9 cellular contexts compared by ENCODE assay signal in genomic region chr2:135473567-135473966, GRCh38. TPM values are rescaled to one million over a fixed set of nuclear protein-coding genes. Genes with fewer than 3 reads are reported as not detected.
DNase-seq lines count a peak whose midpoint lies in the region; ATAC-seq, FAIRE-seq and TF ChIP-seq lines count a peak whose summit lies in the region.
"Had no signal": no experiment of that assay in that cellular context is flagged by ENCODE, and none has a peak within 500 bp of the region (broad histone marks: within the 10 kb centered on the region; RNA-seq: fewer than 3 reads in every experiment).

No MANE protein-coding gene starts in this region.

- FAIRE-seq in GM12878 (lab: Jason Lieb, UNC) = no peak

- BruUV-seq in GM12878 (replicated peaks; lab: Mats Ljungman, UMichigan) = no TSS peak

- H3K4me3 ChIP-seq in GM12865 (ENCODE audit: low read depth, low read length) (no peak overlapping the region), NB4 (ENCODE audit: low read depth, low read length) (no peak overlapping the region), GM12878 (no peak overlapping the region)

- no peak for TF ChIP-seq EP300 in GM12878 (IDR thresholded peaks at IDR 0.05; ENCODE audit: borderline replicate concordance in 1 of 2, control insufficient read depth in 1 of 2, low read depth in 2 of 2, low read length in 2 of 2)

- peak; percentile 85 for TF ChIP-seq RAD21 in GM12878 (IDR thresholded peaks at IDR 0.05; ENCODE audit: insufficient read depth, low read depth, low read length)

- H2AFZ ChIP-seq in GM12878 (ENCODE audit: control insufficient read depth, low read depth, low read length) = no peak overlapping the region

- TF ChIP-seq CTCF in GM12865 (IDR thresholded peaks at IDR 0.05; ENCODE audit: insufficient read depth, low read depth, low read length, missing control alignments) (peak; percentile 48), NB4 (IDR thresholded peaks at IDR 0.05; ENCODE audit: low read depth, low read length) (peak; percentile 66), GM12878 (IDR thresholded peaks at IDR 0.05 in 2 of 3, conservative IDR thresholded peaks at IDR 0.05 in 1 of 3; ENCODE audit: control insufficient read depth in 2 of 3, extremely low read depth in 1 of 3, insufficient read depth in 1 of 3, low read depth in 3 of 3, low read length in 3 of 3) (peak; percentile 52 to 76 (median 62)), nephron progenitor cell (IDR thresholded peaks at IDR 0.05) (peak; percentile 34), omental fat pad (IDR thresholded peaks at IDR 0.05) (no peak)

- SMC1A ChIA-PET in GM12878 (lab: Charles Lee; ENCODE audit: uncharacterized antibody, unreplicated experiment) = interaction anchor here (0.7 to 5.6 kb wide), 14 partner anchors 23 to 485 kb away, joined by 3 to 66 read pairs (median 3); no protein-coding TSS in a partner anchor

- H3K79me2 ChIP-seq in GM12878 (ENCODE audit: control insufficient read depth, insufficient read depth, low read length) = no peaks in the 10 kb centered on the region

- POLR2A ChIA-PET in GM12878 (lab: Charles Lee) = interaction anchor here (0.6 kb wide), 1 partner anchor 1190 kb away, joined by 9 read pairs; no protein-coding TSS in a partner anchor

- ATAC-seq in GM12878 = peak; percentile 86
- no peak for ATAC-seq in omental fat pad (ENCODE audit: low FRiP score)
- ATAC-seq in GM19023 (IDR thresholded peaks at IDR 0.05; ENCODE audit: unreplicated experiment) = no peak

- H3K4me2 ChIP-seq in GM12878 (ENCODE audit: control insufficient read depth, insufficient read depth) = no peak overlapping the region

- H3K4me1 ChIP-seq in GM12878 (ENCODE audit: control insufficient read depth, insufficient read depth, low read length) = no peaks in the 10 kb centered on the region

- no peaks in the 10 kb centered on the region for H3K9me3 Mint-ChIP-seq in nephron progenitor cell
- H3K9me3 Mint-ChIP-seq: stimulated activated naive CD8-positive, alpha-beta T cell treated with anti-CD3 and anti-CD28 coated beads, Interleukin-15, Interleukin-2, amounts not matched to agents 100 ng/mL and 50 ng/mL, for 24 hours had no signal

- no peaks in the 10 kb centered on the region for H3K27me3 Mint-ChIP-seq in nephron progenitor cell (ENCODE audit: low read depth, poor library complexity)
- H3K27me3 Mint-ChIP-seq: stimulated activated naive CD8-positive, alpha-beta T cell treated with anti-CD3 and anti-CD28 coated beads, Interleukin-15, Interleukin-2, amounts not matched to agents 100 ng/mL and 50 ng/mL, for 24 hours had no signal

- in situ Hi-C loops in GM12878 (cut with MboI) = loop anchor here (5.0 kb wide), 1 partner anchor 239 kb away; no protein-coding TSS in a partner anchor

- no peak overlapping the region for H3K4me3 Mint-ChIP-seq in nephron progenitor cell
- H3K4me3 Mint-ChIP-seq: stimulated activated naive CD8-positive, alpha-beta T cell treated with anti-CD3 and anti-CD28 coated beads, Interleukin-15, Interleukin-2, amounts not matched to agents 100 ng/mL and 50 ng/mL, for 24 hours had no signal

- RAD21 ChIA-PET in GM12878 (lab: Charles Lee; ENCODE audit: unreplicated experiment) = interaction anchor here (0.6 to 4.8 kb wide), 12 partner anchors 12 to 1325 kb away, joined by 3 to 64 read pairs (median 4); no protein-coding TSS in a partner anchor

- H3K27me3 ChIP-seq in GM12878 (replicated peaks in 1 of 2; ENCODE audit: control insufficient read depth in 2 of 2, insufficient read depth in 2 of 2, low read length in 1 of 2) = no peaks in the 10 kb centered on the region

- CTCF ChIA-PET in GM12878 (lab: Yijun Ruan, JAX) = interaction anchor here (0.6 to 6.8 kb wide), 19 partner anchors 9 to 911 kb away, joined by 3 to 102 read pairs (median 4); no protein-coding TSS in a partner anchor

- H3K9ac ChIP-seq in GM12878 (ENCODE audit: control insufficient read depth, insufficient read depth, low read length) = no peak overlapping the region

- H3K36me3 Mint-ChIP-seq in nephron progenitor cell (ENCODE audit: low read depth) = peaks cover 6% of the 10 kb centered on the region

- H3K36me3 ChIP-seq in GM12878 (ENCODE audit: control insufficient read depth in 2 of 2, insufficient read depth in 2 of 2, low read length in 1 of 2) = no peaks in the 10 kb centered on the region

- DNase-seq in AG08396 (ENCODE audit: low spot score) (peak; percentile 26), GM12865 (ENCODE audit: low read depth) (peak; percentile 55), NB4 (ENCODE audit: low read depth) (peak; percentile 59), GM12878 (ENCODE audit: low read depth, low spot score) (peak; percentile 5), nephron progenitor cell (no peak), omental fat pad (ENCODE audit: low spot score) (no peak), C1 segment of cervical spinal cord (lab: John Stamatoyannopoulos, UW) (no peak)

- WGBS in GM12878 (ENCODE audit: insufficient coverage, insufficient replicate concordance, low lambda C conversion rate, missing lambda C conversion rate) = 46% methylated on average over 2 of the region's 2 CpGs

- intact Hi-C loops in GM12878 (cut with micrococcal nuclease; ENCODE audit: unreplicated experiment) = loop anchor here (1.0 to 10.0 kb wide), 3 partner anchors 111 to 324 kb away; no protein-coding TSS in a partner anchor

- H3K9me3 ChIP-seq in GM12878 (replicated peaks; ENCODE audit: control insufficient read depth, insufficient read depth, low read length) = no peaks in the 10 kb centered on the region

- TF ChIP-seq POLR2A in NB4 (IDR thresholded peaks at IDR 0.05; ENCODE audit: extremely low read depth, insufficient read length) = no peak
- no peak for TF ChIP-seq POLR2A in GM12878 (IDR thresholded peaks at IDR 0.05; ENCODE audit: low read depth, low read length)

- no peak overlapping the region for H3K27ac ChIP-seq in GM12878 (ENCODE audit: control insufficient read depth, insufficient read depth)

- H3K4me1 Mint-ChIP-seq in nephron progenitor cell = no peaks in the 10 kb centered on the region

- no peak overlapping the region for H3K27ac Mint-ChIP-seq in nephron progenitor cell
- H3K27ac Mint-ChIP-seq: stimulated activated naive CD8-positive, alpha-beta T cell treated with anti-CD3 and anti-CD28 coated beads, Interleukin-15, Interleukin-2, amounts not matched to agents 100 ng/mL and 50 ng/mL, for 24 hours had no signal

- no peaks in the 10 kb centered on the region for H4K20me1 ChIP-seq in GM12878 (ENCODE audit: control insufficient read depth, insufficient read depth)

TF ChIP-seq in GM12878, 131 proteins besides CTCF, POLR2A, EP300 and RAD21:
- peak; percentile 71; the same call in 1 of the 2 replicates for TF ChIP-seq YY1 (IDR thresholded peaks at IDR 0.05; ENCODE audit: low read depth, low read length)
- TF ChIP-seq SMC3 (IDR thresholded peaks at IDR 0.05; ENCODE audit: borderline replicate concordance, low read length) = peak; percentile 86
- TF ChIP-seq IRF4 (IDR thresholded peaks at IDR 0.05; ENCODE audit: low read depth, low read length) = no peak

RNA-seq across cellular contexts. Expression of gene ZRANB3, which starts 57.5 kb away (rescaled TPM):
- total RNA-seq in GM12878 (2013; cell fraction: nucleolus; rRNA removed) = 47.5 and 50.1 TPM in 2 replicates
- total RNA-seq in GM12878 (2014; rRNA removed) = 8.1 and 10.2 TPM in 2 replicates
- 11.4 and 11.8 TPM in 2 replicates for total RNA-seq in GM12878 (2014; rRNA removed; fragmentation: Illumina TruSeq; extraction: Trizol)
- 10.5 and 11.0 TPM in 2 replicates for total RNA-seq in GM12878 (2021)
- 4.2 TPM for polyA plus RNA-seq in GM12878 (2011; ENCODE audit: low read depth)
- 9.6 and 15.0 TPM in 2 replicates for polyA plus RNA-seq in GM12878 (2011; rRNA removed)
- 4.8 and 5.6 TPM in 2 replicates for polyA plus RNA-seq in GM12878 (2011; cell fraction: cytosol; rRNA removed)
- 4.1 and 5.1 TPM in 2 replicates for polyA plus RNA-seq in GM12878 (2011; cell fraction: nucleus; rRNA removed)
- 3.1 and 4.1 TPM in 2 replicates for polyA plus RNA-seq in GM12878 (2012)
- 8.2 and 9.7 TPM in 2 replicates for polyA plus RNA-seq in GM12878 (2014; fragmentation: Illumina TruSeq; extraction: Trizol)
- 1 to 10 TPM; 5.6 to 5.8 TPM for polyA plus RNA-seq in GM12878 (2014; fragmentation: Nextera tagmentation; extraction: Ambion mirVana)
- 4.8 and 6.6 TPM in 2 replicates for polyA plus RNA-seq in GM12878 (2014; rRNA removed)
- polyA plus RNA-seq in GM12878 (2016; fragmentation: Nextera tagmentation; extraction: Ambion mirVana) = 10 to 100 TPM; 10.3 to 11.0 TPM
- 16.1 and 18.8 TPM in 2 replicates for polyA minus RNA-seq in GM12878 (2011; rRNA and poly(A)+ RNA removed)
- 4.0 and 5.2 TPM in 2 replicates for polyA minus RNA-seq in GM12878 (2011; cell fraction: cytosol; rRNA and poly(A)+ RNA removed)
- polyA minus RNA-seq in GM12878 (2011; cell fraction: nucleus; rRNA and poly(A)+ RNA removed) = 8.1 and 10.9 TPM in 2 replicates
- 1 to 10 TPM; 3.3 to 4.0 (median 3.9) TPM for total RNA-seq in omental fat pad

RNA-seq across cellular contexts. Expression of gene R3HDM1, which starts 57.7 kb away (rescaled TPM):
- 121 and 130 TPM in 2 replicates for total RNA-seq in GM12878 (2013; cell fraction: nucleolus; rRNA removed)
- total RNA-seq in GM12878 (2014; rRNA removed) (17.8 and 20.9 TPM in 2 replicates), GM12878 (2014; rRNA removed; fragmentation: Illumina TruSeq; extraction: Trizol) (32.3 and 33.5 TPM in 2 replicates), GM12878 (2021) (55.2 and 55.5 TPM in 2 replicates), omental fat pad (10 to 100 TPM; 11.1 to 17.5 (median 15.7) TPM)
- polyA plus RNA-seq in GM12878 (2011; ENCODE audit: low read depth) = 26.7 TPM
- polyA plus RNA-seq in GM12878 (2011; rRNA removed) (46.3 and 77.4 TPM in 2 replicates), GM12878 (2014; fragmentation: Illumina TruSeq; extraction: Trizol) (89.6 and 94.9 TPM in 2 replicates), GM12878 (2014; fragmentation: Nextera tagmentation; extraction: Ambion mirVana) (10 to 100 TPM; 16.8 to 16.9 TPM), GM12878 (2014; rRNA removed) (44.7 and 45.9 TPM in 2 replicates), GM12878 (2016; fragmentation: Nextera tagmentation; extraction: Ambion mirVana) (10 to 100 TPM; 50.6 to 52.5 TPM)
- 71.4 and 79.2 TPM in 2 replicates for polyA plus RNA-seq in GM12878 (2011; cell fraction: cytosol; rRNA removed)
- 39.0 and 43.8 TPM in 2 replicates for polyA plus RNA-seq in GM12878 (2011; cell fraction: nucleus; rRNA removed)
- polyA plus RNA-seq in GM12878 (2012) = 31.1 and 33.8 TPM in 2 replicates
- 58.2 and 65.4 TPM in 2 replicates for polyA minus RNA-seq in GM12878 (2011; rRNA and poly(A)+ RNA removed)
- 21.9 and 24.7 TPM in 2 replicates for polyA minus RNA-seq in GM12878 (2011; cell fraction: cytosol; rRNA and poly(A)+ RNA removed)
- 34.8 and 90.6 TPM in 2 replicates for polyA minus RNA-seq in GM12878 (2011; cell fraction: nucleus; rRNA and poly(A)+ RNA removed)

Comparison
In these comparisons a context has a peak if more than half of its experiments do, and no peak if none do; other contexts are left out.
1. DNase-seq: peak in AG08396 (single experiment), GM12865 (single experiment), NB4 (single experiment) and GM12878 (single experiment); none in nephron progenitor cell (single experiment), omental fat pad (single experiment) and C1 segment of cervical spinal cord (0 of 14).
2. CTCF ChIP-seq: peak in GM12865 (single experiment), NB4 (single experiment), GM12878 (3 of 3) and nephron progenitor cell (single experiment); none in omental fat pad (0 of 3).